Comparison of ENCODE assay signal across 29 cellular contexts in genomic region chr1:154582885-154583284, GRCh38. TPM values are rescaled to one million over a fixed set of nuclear protein-coding genes. Genes with fewer than 3 reads are reported as not detected.
"Had no signal": no experiment of that assay in that cellular context is flagged by ENCODE, and none has a peak within 500 bp of the region (broad histone marks: within the 10 kb centered on the region; RNA-seq: fewer than 3 reads in every experiment).

No MANE protein-coding gene starts in this region.

- H3K27ac ChIP-seq: Peyer's patch, SJSA1 had no signal

- H3K9me3 ChIP-seq: Peyer's patch, SJSA1 had no signal

- ATAC-seq: activated CD8-positive, alpha-beta memory T cell treated with anti-CD3 and anti-CD28 coated beads, Interleukin-2, amount 10 ng/mL, durations not matched to agents 7 days and 5 days; activated T-helper 17 cell treated with anti-CD3 and anti-CD28 coated beads, Interleukin-2, amount 50 U/mL, for 72 hours; SK-N-SH treated with all-trans-retinoic acid at 6 μM for 48 hours; WTC11 had no signal

- H3K27ac Mint-ChIP-seq: activated CD8-positive, alpha-beta memory T cell treated with anti-CD3 and anti-CD28 coated beads, Interleukin-2, amount 10 ng/mL, durations not matched to agents 7 days and 5 days; activated T-helper 17 cell treated with anti-CD3 and anti-CD28 coated beads, Interleukin-2, amount 50 U/mL, for 72 hours; T-helper 2 cell treated with Interferon-gamma antibody and Interleukin-4, amounts not matched to agents 5 μg/mL and 100 μg/mL, for 36 hours; WTC11 had no signal

- H3K4me3 Mint-ChIP-seq: activated CD4-positive, alpha-beta T cell treated with anti-CD3 and anti-CD28 coated beads, Interleukin-2, amount 10 ng/mL, durations not matched to agents 24 days and 14 days; activated CD8-positive, alpha-beta memory T cell treated with anti-CD3 and anti-CD28 coated beads, Interleukin-2, amount 10 ng/mL, durations not matched to agents 7 days and 5 days; activated naive CD4-positive, alpha-beta T cell treated with anti-CD3 and anti-CD28 coated beads, Interleukin-2, amount 10 ng/mL, durations not matched to agents 7 days and 5 days; activated naive CD8-positive, alpha-beta T cell treated with anti-CD3 and anti-CD28 coated beads for 36 hours; activated T-helper 17 cell treated with anti-CD3 and anti-CD28 coated beads, Interleukin-2, amount 50 U/mL, for 72 hours; T-helper 2 cell treated with Interferon-gamma antibody and Interleukin-4, amounts not matched to agents 5 μg/mL and 100 μg/mL, for 36 hours; WTC11 had no signal

- DNase-seq: activated CD4-positive, alpha-beta T cell treated with anti-CD3 and anti-CD28 coated beads for 1 hour; activated CD4-positive, alpha-beta T cell treated with anti-CD3 and anti-CD28 coated beads, Interleukin-2, amount 10 ng/mL, durations not matched to agents 24 days and 14 days; activated CD4-positive, alpha-beta T cell treated with anti-CD3 and anti-CD28 coated beads, Interleukin-2, amount 50 U/mL, for 48 hours; activated CD8-positive, alpha-beta memory T cell treated with anti-CD3 and anti-CD28 coated beads, Interleukin-2, amount 10 ng/mL, durations not matched to agents 7 days and 5 days; activated gamma-delta T cell treated with Interleukin-2 at 50 U/mL for 16 hours; activated naive CD4-positive, alpha-beta T cell treated with anti-CD3 and anti-CD28 coated beads, Interleukin-2, amount 10 ng/mL, durations not matched to agents 7 days and 5 days; activated naive CD8-positive, alpha-beta T cell treated with anti-CD3 and anti-CD28 coated beads for 36 hours; activated T-cell treated with anti-CD3 and anti-CD28 coated beads, Interleukin-2, amount 50 U/mL, for 48 hours; cerebellar nuclear complex; Kasumi-1; KBM-7; NCI-H1048; NCI-H1694; NCI-H2029; NCI-H2107; NCI-H2171 treated with DMSO at 0.1 percent for 48 hours; NCI-H226; NCI-H510A; NCI-H526 treated with DMSO at 0.1 percent for 48 hours; NCI-H82; Peyer's patch; SHP77; SW 1271 had no signal

- H3K4me3 ChIP-seq: Peyer's patch, SJSA1 had no signal

- H3K4me1 Mint-ChIP-seq: activated naive CD4-positive, alpha-beta T cell treated with anti-CD3 and anti-CD28 coated beads, Interleukin-2, amount 10 ng/mL, durations not matched to agents 7 days and 5 days; activated T-helper 17 cell treated with anti-CD3 and anti-CD28 coated beads, Interleukin-2, amount 50 U/mL, for 72 hours; WTC11 had no signal

- H3K27me3 ChIP-seq: Peyer's patch, SJSA1 had no signal

- H3K4me1 ChIP-seq: Peyer's patch, SJSA1 had no signal

- H3K9me3 Mint-ChIP-seq: activated CD4-positive, alpha-beta T cell treated with anti-CD3 and anti-CD28 coated beads, Interleukin-2, amount 10 ng/mL, durations not matched to agents 24 days and 14 days; activated naive CD4-positive, alpha-beta T cell treated with anti-CD3 and anti-CD28 coated beads, Interleukin-2, amount 10 ng/mL, durations not matched to agents 7 days and 5 days; activated naive CD8-positive, alpha-beta T cell treated with anti-CD3 and anti-CD28 coated beads for 36 hours; activated T-helper 17 cell treated with anti-CD3 and anti-CD28 coated beads, Interleukin-2, amount 50 U/mL, for 72 hours; T-helper 2 cell treated with Interferon-gamma antibody and Interleukin-4, amounts not matched to agents 5 μg/mL and 100 μg/mL, for 36 hours; WTC11 had no signal

RNA-seq across cellular contexts. Expression of gene CHRNB2, which starts 15.3 kb away (rescaled TPM):
- total RNA-seq: activated CD8-positive, alpha-beta memory T cell treated with anti-CD3 and anti-CD28 coated beads, Interleukin-2, amount 10 ng/mL, durations not matched to agents 7 days and 5 days; activated naive CD8-positive, alpha-beta T cell treated with anti-CD3 and anti-CD28 coated beads for 36 hours; SJSA1; T-helper 1 cell treated with Interleukin-12 subunit alpha and Interleukin-12 subunit beta and Interleukin-4 antibody, amounts not matched to agents 30 ng/mL and 1 ng/mL, for 36 hours had no signal
